ENCODE assay signal across 16 cellular contexts in genomic region chr7:107171496-107171895, GRCh38. TPM values are rescaled to one million over a fixed set of nuclear protein-coding genes. Genes with fewer than 3 reads are reported as not detected.
DNase-seq lines count a peak whose midpoint lies in the region; ATAC-seq and TF ChIP-seq lines count a peak whose summit lies in the region.
"Had no signal": no experiment of that assay in that cellular context is flagged by ENCODE, and none has a peak within 500 bp of the region (broad histone marks: within the 10 kb centered on the region; RNA-seq: fewer than 3 reads in every experiment).

No MANE protein-coding gene starts in this region.

- intact Hi-C loops in vagina (cut with DNase I): no loop called here

- ATAC-seq in stimulated activated naive CD8-positive, alpha-beta T cell treated with anti-CD3 and anti-CD28 coated beads, Interleukin-15, Interleukin-2, amounts not matched to agents 100 U/mL and 50 U/mL, for 24 hours: no peak
- ATAC-seq in GM18868 (IDR thresholded peaks at IDR 0.05; ENCODE audit: unreplicated experiment): no peak
- ATAC-seq: mucosa of descending colon, Panc1 had no signal

- no peak overlapping the region for H4K5ac ChIP-seq in mesendoderm (ENCODE audit: low read length)

- no peak for TF ChIP-seq POLR2A in vagina (IDR thresholded peaks at IDR 0.05)

- no peak overlapping the region for H3K23ac ChIP-seq in mesendoderm (ENCODE audit: low read length)

- no peaks in the 10 kb centered on the region for H3K9me3 Mint-ChIP-seq in stimulated activated naive CD8-positive, alpha-beta T cell treated with anti-CD3 and anti-CD28 coated beads, Interleukin-15, Interleukin-2, amounts not matched to agents 100 ng/mL and 50 ng/mL, for 24 hours
- H3K9me3 Mint-ChIP-seq in activated naive CD8-positive, alpha-beta T cell (ENCODE audit: low read depth): no peaks in the 10 kb centered on the region

- no peak overlapping the region for H3K18ac ChIP-seq in mesendoderm (ENCODE audit: low read length)

- no peak overlapping the region for H2BK15ac ChIP-seq in mesendoderm (replicated peaks; ENCODE audit: low read depth)

- no peak overlapping the region for H2BK120ac ChIP-seq in mesendoderm (ENCODE audit: low read depth, low read length)

- H3K27me3 ChIP-seq in mesendoderm (ENCODE audit: insufficient read depth, low read length, poor library complexity): no peaks in the 10 kb centered on the region
- no peaks in the 10 kb centered on the region for H3K27me3 ChIP-seq in vagina
- H3K27me3 ChIP-seq: tibial artery had no signal

- no peaks in the 10 kb centered on the region for H3K27me3 Mint-ChIP-seq in stimulated activated naive CD8-positive, alpha-beta T cell treated with anti-CD3 and anti-CD28 coated beads, Interleukin-15, Interleukin-2, amounts not matched to agents 100 ng/mL and 50 ng/mL, for 24 hours
- no peaks in the 10 kb centered on the region for H3K27me3 Mint-ChIP-seq in activated naive CD8-positive, alpha-beta T cell

- H3K4ac ChIP-seq in mesendoderm (ENCODE audit: low read depth, low read length): no peak overlapping the region

- H3K4me3 Mint-ChIP-seq in stimulated activated naive CD8-positive, alpha-beta T cell treated with anti-CD3 and anti-CD28 coated beads, Interleukin-15, Interleukin-2, amounts not matched to agents 100 ng/mL and 50 ng/mL, for 24 hours: peak overlapping the region; percentile 45
- H3K4me3 Mint-ChIP-seq in activated naive CD8-positive, alpha-beta T cell: peak overlapping the region; percentile 71

- H4K8ac ChIP-seq in mesendoderm (ENCODE audit: low read depth, low read length): peak overlapping the region; percentile 56

- H3K4me1 ChIP-seq in mesendoderm (ENCODE audit: control insufficient read depth, low read depth, low read length) (no peaks in the 10 kb centered on the region), vagina (peaks cover 59% of the 10 kb centered on the region)

- no peak overlapping the region for H3K4me3 ChIP-seq in mesendoderm (ENCODE audit: low read length)
- H3K4me3 ChIP-seq in vagina: no peak overlapping the region
- H3K4me3 ChIP-seq: mucosa of descending colon, tibial artery had no signal

- H3K36me3 ChIP-seq in mesendoderm (ENCODE audit: control insufficient read depth, insufficient read depth, low read length): no peaks in the 10 kb centered on the region
- no peaks in the 10 kb centered on the region for H3K36me3 ChIP-seq in vagina
- H3K36me3 ChIP-seq: tibial artery had no signal

- H2AK5ac ChIP-seq in mesendoderm (ENCODE audit: low read length): no peak overlapping the region

- H3K9ac ChIP-seq in mesendoderm (ENCODE audit: low read length): no peak overlapping the region

- no peak overlapping the region for H2BK5ac ChIP-seq in mesendoderm (ENCODE audit: low read length)

- no peak overlapping the region for H3K4me2 ChIP-seq in mesendoderm (ENCODE audit: low read length)

- no peak for DNase-seq in stimulated activated naive CD8-positive, alpha-beta T cell treated with anti-CD3 and anti-CD28 coated beads, Interleukin-15, Interleukin-2, amounts not matched to agents 100 U/mL and 50 U/mL, for 24 hours
- no peak for DNase-seq in mesendoderm
- no peak for DNase-seq in vagina (ENCODE audit: extremely low spot score in 2 of 2)
- DNase-seq in NCI-H2171 treated with DMSO at 0.1 percent for 48 hours (lab: John Stamatoyannopoulos, UW): no peak
- no peak for DNase-seq in NCI-H69 (lab: John Stamatoyannopoulos, UW)
- DNase-seq: C1 segment of cervical spinal cord; central memory CD4-positive, alpha-beta T cell; HCEC 1CT; NCI-H1417 treated with DMSO at 0.1 percent for 48 hours; NCI-H446 treated with DMSO at 0.1 percent for 48 hours had no signal

- H3K27ac ChIP-seq in mesendoderm (ENCODE audit: low read depth, low read length) (no peak overlapping the region), vagina (peak overlapping the region; percentile 53)

- WGBS in mesendoderm (ENCODE audit: extremely low coverage, insufficient coverage, low lambda C conversion rate): no CpG with 5 or more reads among the region's 12 CpGs

- H3K4me1 Mint-ChIP-seq in stimulated activated naive CD8-positive, alpha-beta T cell treated with anti-CD3 and anti-CD28 coated beads, Interleukin-15, Interleukin-2, amounts not matched to agents 100 ng/mL and 50 ng/mL, for 24 hours (ENCODE audit: low read depth): peaks cover 77% of the 10 kb centered on the region
- H3K4me1 Mint-ChIP-seq in activated naive CD8-positive, alpha-beta T cell (ENCODE audit: low read depth): peaks cover 72% of the 10 kb centered on the region

- H3K27ac Mint-ChIP-seq in stimulated activated naive CD8-positive, alpha-beta T cell treated with anti-CD3 and anti-CD28 coated beads, Interleukin-15, Interleukin-2, amounts not matched to agents 100 ng/mL and 50 ng/mL, for 24 hours: peak overlapping the region; percentile 85
- peak overlapping the region; percentile 93 for H3K27ac Mint-ChIP-seq in activated naive CD8-positive, alpha-beta T cell

- no peaks in the 10 kb centered on the region for H3K9me3 ChIP-seq in vagina
- H3K9me3 ChIP-seq: mucosa of descending colon, tibial artery had no signal

- no peaks in the 10 kb centered on the region for H3K36me3 Mint-ChIP-seq in stimulated activated naive CD8-positive, alpha-beta T cell treated with anti-CD3 and anti-CD28 coated beads, Interleukin-15, Interleukin-2, amounts not matched to agents 100 ng/mL and 50 ng/mL, for 24 hours (ENCODE audit: low read depth)
- peaks cover 7% of the 10 kb centered on the region for H3K36me3 Mint-ChIP-seq in activated naive CD8-positive, alpha-beta T cell

- H3K79me1 ChIP-seq in mesendoderm (ENCODE audit: low read length): peaks cover 2% of the 10 kb centered on the region

- TF ChIP-seq CTCF in vagina (IDR thresholded peaks at IDR 0.05): no peak

- no peak overlapping the region for H3K56ac ChIP-seq in mesendoderm (ENCODE audit: low read length)

- H3K79me2 ChIP-seq in mesendoderm (ENCODE audit: control insufficient read depth, insufficient read depth, low read length): peaks cover 8% of the 10 kb centered on the region

RNA-seq across cellular contexts. Expression of gene HBP1, which starts 2.7 kb away (rescaled TPM):
- 8.8 TPM for polyA plus RNA-seq in mesendoderm (2013, experiment 1 of 2)
- 9.2 TPM for polyA plus RNA-seq in mesendoderm (2013, experiment 2 of 2)
- total RNA-seq in vagina: 91.3 TPM
